16 cellular contexts compared by ENCODE assay signal in the genomic region with DNA sequence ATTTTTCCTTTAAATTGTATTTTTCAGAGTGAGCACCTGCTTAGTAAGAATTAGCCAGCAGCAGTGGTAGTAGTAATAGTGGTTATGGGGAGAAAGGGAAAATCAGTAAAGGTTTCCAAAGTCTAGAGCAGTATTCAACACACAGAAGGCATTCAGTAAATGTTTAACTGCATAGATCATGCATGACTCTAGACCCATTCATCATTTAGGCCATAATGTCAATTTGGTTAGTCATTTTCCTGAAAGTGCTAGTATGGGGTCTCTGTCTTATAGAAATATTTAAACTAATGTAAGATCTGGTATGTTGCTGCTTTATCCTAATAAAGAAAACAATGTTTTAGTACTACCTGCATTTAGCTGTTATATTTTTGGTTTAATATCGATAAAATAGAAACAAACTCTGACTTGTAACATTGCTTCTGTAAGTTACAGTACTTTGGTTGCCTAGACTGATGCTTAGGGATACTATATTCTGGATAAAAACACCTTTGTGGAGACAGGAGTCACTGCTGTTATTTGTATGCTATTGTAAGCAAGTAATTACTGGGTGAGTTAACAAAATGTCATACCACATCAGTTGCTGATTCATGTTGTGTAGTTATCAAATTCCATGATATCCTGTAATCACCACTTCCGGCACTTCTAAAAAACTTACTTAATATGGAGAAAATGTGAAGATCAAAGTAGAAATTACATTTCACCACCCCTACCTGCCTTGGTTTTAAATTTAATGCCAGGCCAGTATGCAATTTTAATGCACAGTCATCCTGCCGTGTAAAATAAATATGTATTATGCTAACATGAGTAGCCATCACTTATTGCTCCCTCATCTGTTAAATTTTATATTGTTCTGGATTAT.
DNase-seq lines count a peak whose midpoint lies in the region; ATAC-seq and TF ChIP-seq lines count a peak whose summit lies in the region.
"Had no signal": no experiment of that assay in that cellular context is flagged by ENCODE, and none has a peak within 500 bp of the region (broad histone marks: within the 10 kb centered on the region; RNA-seq: fewer than 3 reads in every experiment).

No MANE protein-coding gene starts in this region.

- peaks cover 11 to 16% of the 10 kb centered on the region in 2 experiments for H3K79me1 ChIP-seq in IMR-90 (ENCODE audit: low read depth in 1 of 2, low read length in 2 of 2)

- H2AFZ ChIP-seq in IMR-90 (replicated peaks; ENCODE audit: low read length, poor library complexity): no peak overlapping the region

- H3K27me3 ChIP-seq in IMR-90 (ENCODE audit: control insufficient read depth, insufficient read depth, low read length): no peaks in the 10 kb centered on the region
- H3K27me3 ChIP-seq in brain microvascular endothelial cell (replicated peaks): no peaks in the 10 kb centered on the region
- H3K27me3 ChIP-seq: BLaER1, neutrophil had no signal

- POLR2A ChIA-PET in IMR-90 (lab: Charles Lee; ENCODE audit: unreplicated experiment): no interaction called here

- dilution Hi-C loops in IMR-90 (cut with HindIII; ENCODE audit: low sequenced_read_pairs, unreplicated experiment): loop anchor here (25.0 kb wide), 1 partner anchor 470 kb away; no protein-coding TSS in a partner anchor

- no peak overlapping the region for H3K9ac ChIP-seq in IMR-90 (ENCODE audit: low read depth, low read length)
- H3K9ac ChIP-seq: BLaER1 had no signal

- no peak overlapping the region; the same call in 1 of the 2 replicates for H3K18ac ChIP-seq in IMR-90 (ENCODE audit: low read depth, low read length)

- in situ Hi-C loops in IMR-90 (cut with MboI; ENCODE audit: low sequenced_read_pairs): no loop called here
- in situ Hi-C loops in brain microvascular endothelial cell (cut with HindIII; ENCODE audit: low pct_ligation_motif_present, low sequenced_read_pairs): loop anchor here (25.0 kb wide), 1 partner anchor 470 kb away; no protein-coding TSS in a partner anchor

- no peak overlapping the region for H3K4me2 ChIP-seq in IMR-90 (ENCODE audit: low read depth, low read length)
- H3K4me2 ChIP-seq: BLaER1 had no signal

- no peak for TF ChIP-seq RAD21 in IMR-90 (IDR thresholded peaks at IDR 0.05; ENCODE audit: low read length)

- H3K36me3 ChIP-seq in IMR-90 (ENCODE audit: control insufficient read depth, insufficient read depth, low read length) (peaks cover 5% of the 10 kb centered on the region; the same call in 1 of the 2 replicates), brain microvascular endothelial cell (replicated peaks) (peaks cover 18% of the 10 kb centered on the region)
- H3K36me3 ChIP-seq: BLaER1 had no signal

- no peak overlapping the region; the same call in 1 of the 2 replicates for H2BK20ac ChIP-seq in IMR-90 (ENCODE audit: low read depth, low read length)

- H2AK5ac ChIP-seq in IMR-90 (ENCODE audit: low read depth, low read length): no peak overlapping the region

- no peak overlapping the region for H4K91ac ChIP-seq in IMR-90 (ENCODE audit: insufficient read depth, low read depth, low read length)

- no peak overlapping the region for H2BK15ac ChIP-seq in IMR-90 (ENCODE audit: low read depth, low read length)

- no peak overlapping the region for H3K4me3 ChIP-seq in IMR-90 (ENCODE audit: insufficient read depth, low read depth, low read length)
- no peak overlapping the region for H3K4me3 ChIP-seq in brain microvascular endothelial cell (ENCODE audit: low read depth, low read length)
- H3K4me3 ChIP-seq: BLaER1 had no signal

- no peak overlapping the region for H3K27ac ChIP-seq in IMR-90 (ENCODE audit: insufficient read depth, low read length)
- peak overlapping the region; percentile 79 for H3K27ac ChIP-seq in brain microvascular endothelial cell
- H3K27ac ChIP-seq: BLaER1, neutrophil had no signal

- H3K14ac ChIP-seq in IMR-90 (replicated peaks; ENCODE audit: low read depth, low read length): no peak overlapping the region

- peaks cover 2% of the 10 kb centered on the region; the same call in 1 of the 2 replicates for H3K4me1 ChIP-seq in IMR-90 (ENCODE audit: control insufficient read depth, insufficient read depth, low read length)
- H3K4me1 ChIP-seq: BLaER1 had no signal

- H3K9me3 ChIP-seq in IMR-90 (ENCODE audit: control insufficient read depth, insufficient read depth, low read length): no peaks in the 10 kb centered on the region
- H3K9me3 ChIP-seq: BLaER1, neutrophil had no signal

- H2AK9ac ChIP-seq in IMR-90 (replicated peaks; ENCODE audit: low read depth, low read length, poor library complexity): no peak overlapping the region

- WGBS in IMR-90 (ENCODE audit: extremely low coverage in 2 of 2, insufficient read length in 1 of 2), 2 experiments: no CpG with 5 or more reads among the region's 3 CpGs

- intact Hi-C loops in IMR-90 (cut with micrococcal nuclease): loop anchor here (5.0 to 10.0 kb wide), 2 partner anchors 233 to 1940 kb away; no protein-coding TSS in a partner anchor

- no peak for TF ChIP-seq POLR2A in IMR-90 (IDR thresholded peaks at IDR 0.05; ENCODE audit: low read depth, low read length)

- peak overlapping the region; percentile 65; the same call in 1 of the 2 replicates for H3K4ac ChIP-seq in IMR-90 (ENCODE audit: low read depth, low read length)

- peak; percentile 83 for ATAC-seq in IMR-90 (ENCODE audit: low read depth)
- ATAC-seq in HG02840 (IDR thresholded peaks at IDR 0.05; ENCODE audit: low FRiP score, unreplicated experiment): no peak
- no peak for ATAC-seq in HG03432 (IDR thresholded peaks at IDR 0.05; ENCODE audit: unreplicated experiment)

- H3K23ac ChIP-seq in IMR-90 (ENCODE audit: low read depth, low read length): no peak overlapping the region

- H3K56ac ChIP-seq in IMR-90 (ENCODE audit: extremely low read depth, insufficient read depth, low read length): no peak overlapping the region

- H2BK120ac ChIP-seq in IMR-90 (ENCODE audit: low read depth, low read length): no peak overlapping the region

- TF ChIP-seq CTCF in IMR-90 (conservative IDR thresholded peaks at IDR 0.05; ENCODE audit: low read depth, low read length): no peak
- no peak for TF ChIP-seq CTCF in brain microvascular endothelial cell (IDR thresholded peaks at IDR 0.05; ENCODE audit: low read depth, low read length, missing control alignments)

- no TSS peak for BruUV-seq in IMR-90 (replicated peaks; lab: Mats Ljungman, UMichigan)

- peak; percentile 16 for DNase-seq in AG08396 (ENCODE audit: low spot score)
- DNase-seq in IMR-90: peak; percentile 78
- DNase-seq in brain microvascular endothelial cell: no peak
- peak; percentile 90 for DNase-seq in kidney tubule cell (ENCODE audit: low spot score)
- DNase-seq in GM19238 (ENCODE audit: insufficient read length, low spot score): no peak
- no peak for DNase-seq in iPS-NIHi7 (ENCODE audit: extremely low spot score)
- DNase-seq: activated CD4-positive, alpha-beta T cell treated with anti-CD3 and anti-CD28 coated beads, Interleukin-2, amount 50 U/mL, for 48 hours; activated naive CD4-positive, alpha-beta T cell; effector memory CD4-positive, alpha-beta T cell; NCI-H1092 treated with DMSO at 0.1 percent for 48 hours; NCI-H748 treated with DMSO at 0.1 percent for 48 hours; stimulated activated CD4-positive, alpha-beta T cell treated with anti-CD3 and anti-CD28 coated beads, Interleukin-4, amount 100 ng/mL, for 4 hours had no signal

- peak overlapping the region; percentile 76 for H2BK5ac ChIP-seq in IMR-90 (ENCODE audit: low read depth, low read length, poor library complexity, severe bottlenecking)

- H4K20me1 ChIP-seq in IMR-90 (ENCODE audit: insufficient read depth, low read length): no peaks in the 10 kb centered on the region
- H4K20me1 ChIP-seq: BLaER1 had no signal

- H4K8ac ChIP-seq in IMR-90 (ENCODE audit: low read depth in 2 of 2, low read length in 2 of 2): peak overlapping the region; percentile 12 to 53; a peak in 2 of 4 replicates

- no peak overlapping the region for H4K5ac ChIP-seq in IMR-90 (ENCODE audit: low read depth, low read length)

- H3K9me1 ChIP-seq in IMR-90 (ENCODE audit: insufficient read depth, low read length): peaks cover 9% of the 10 kb centered on the region

- CTCF ChIA-PET in IMR-90 (lab: Yijun Ruan, JAX): interaction anchor here (0.7 kb wide), 1 partner anchor 51 kb away, joined by 3 read pairs; no protein-coding TSS in a partner anchor

TF ChIP-seq in IMR-90, 13 proteins besides CTCF, POLR2A, EP300 and RAD21:
- no peak for TF ChIP-seq CHD1 (IDR thresholded peaks at IDR 0.05; ENCODE audit: low read depth, low read length)
- TF ChIP-seq SMC3 (IDR thresholded peaks at IDR 0.05; ENCODE audit: low read depth, low read length): no peak
- peak; percentile 80 for TF ChIP-seq NFE2L2 (IDR thresholded peaks at IDR 0.05; ENCODE audit: low read depth, low read length)
- TF ChIP-seq MXI1 (IDR thresholded peaks at IDR 0.05; ENCODE audit: borderline replicate concordance, low read depth, low read length): no peak
- no peak for TF ChIP-seq FOS (IDR thresholded peaks at IDR 0.05; ENCODE audit: low read depth, low read length)
- TF ChIP-seq MAZ (IDR thresholded peaks at IDR 0.05; ENCODE audit: borderline replicate concordance, low read depth, low read length): no peak
- TF ChIP-seq BHLHE40 (IDR thresholded peaks at IDR 0.05; ENCODE audit: low read depth, low read length): no peak
- TF ChIP-seq RFX5 (IDR thresholded peaks at IDR 0.05; ENCODE audit: low read depth, low read length): no peak
- TF ChIP-seq ELK1 (IDR thresholded peaks at IDR 0.05; ENCODE audit: borderline replicate concordance, low read depth, low read length): no peak
- TF ChIP-seq CEBPB (IDR thresholded peaks at IDR 0.05; ENCODE audit: low read depth, low read length): no peak
- no peak for TF ChIP-seq USF2 (IDR thresholded peaks at IDR 0.05; ENCODE audit: low read depth, low read length)
- peak; percentile 10; the same call in 1 of the 2 replicates for TF ChIP-seq MAFK (IDR thresholded peaks at IDR 0.05; ENCODE audit: low read depth, low read length)
TF ChIP-seq in IMR-90: peak in this region for 2.

Comparison
In these comparisons a context has a peak if more than half of its experiments do, and no peak if none do; other contexts are left out.
1. DNase-seq: peak in AG08396 (single experiment), IMR-90 (single experiment) and kidney tubule cell (single experiment); none in brain microvascular endothelial cell (single experiment), GM19238 (single experiment) and iPS-NIHi7 (single experiment).